ENCODE assay signal across 20 cellular contexts in genomic region chr5:171288066-171288465, GRCh38. TPM values are rescaled to one million over a fixed set of nuclear protein-coding genes. Genes with fewer than 3 reads are reported as not detected.
A peak's percentile ranks its signal among the peaks of the same experiment; 100 is the strongest.
DNase-seq lines count a peak whose midpoint lies in the region; TF ChIP-seq lines count a peak whose summit lies in the region.
"Had no signal": no experiment of that assay in that cellular context is flagged by ENCODE, and none has a peak within 500 bp of the region (broad histone marks: within the 10 kb centered on the region; RNA-seq: fewer than 3 reads in every experiment).

No MANE protein-coding gene starts in this region.

- DNase-seq in AG10803 (ENCODE audit: low read depth) = peak; percentile 23
- peak; percentile 52 for DNase-seq in NCI-H226
- DNase-seq in astrocyte of the hippocampus (ENCODE audit: low read depth, low spot score) = peak; percentile 53
- DNase-seq in renal cortical epithelial cell (ENCODE audit: low read depth) = peak; percentile 38
- DNase-seq in activated naive CD4-positive, alpha-beta T cell treated with anti-CD3 and anti-CD28 coated beads for 36 hours = no peak
- no peak for DNase-seq in UCSD-AML1 (lab: John Stamatoyannopoulos, UW; ENCODE audit: unreplicated experiment)
- no peak for DNase-seq in ureter (ENCODE audit: low spot score)
- no peak for DNase-seq in NAMALWA (ENCODE audit: low spot score)
- DNase-seq: 8988T; BE2C; C1 segment of cervical spinal cord; CD4-positive, CD25-positive, alpha-beta regulatory T cell; CD8-positive, alpha-beta memory T cell; COR-L47; DMS 273 treated with DMSO at 0.1 percent for 48 hours; DMS53; DND-41; GM23248; HCEC 1CT; IMR-90 had no signal

- no peak for TF ChIP-seq CTCF in AG10803 (conservative IDR thresholded peaks at IDR 0.05; ENCODE audit: low read length)

- H3K4me3 ChIP-seq in AG10803 (ENCODE audit: low read length) = no peak overlapping the region
- H3K4me3 ChIP-seq: GM23248 had no signal

- H3K4me1 Mint-ChIP-seq in activated naive CD4-positive, alpha-beta T cell treated with anti-CD3 and anti-CD28 coated beads for 36 hours (ENCODE audit: low read depth) = no peaks in the 10 kb centered on the region
- H3K4me1 Mint-ChIP-seq: CD4-positive, CD25-positive, alpha-beta regulatory T cell; CD8-positive, alpha-beta memory T cell had no signal

- intact Hi-C loops in activated naive CD4-positive, alpha-beta T cell treated with anti-CD3 and anti-CD28 coated beads for 36 hours (cut with micrococcal nuclease) = no loop called here

- H3K36me3 Mint-ChIP-seq in activated naive CD4-positive, alpha-beta T cell treated with anti-CD3 and anti-CD28 coated beads for 36 hours (ENCODE audit: low read depth) = no peaks in the 10 kb centered on the region
- H3K36me3 Mint-ChIP-seq: CD4-positive, CD25-positive, alpha-beta regulatory T cell; CD8-positive, alpha-beta memory T cell had no signal

- H3K9me3 Mint-ChIP-seq in activated naive CD4-positive, alpha-beta T cell treated with anti-CD3 and anti-CD28 coated beads for 36 hours = no peaks in the 10 kb centered on the region
- H3K9me3 Mint-ChIP-seq: CD4-positive, CD25-positive, alpha-beta regulatory T cell; CD8-positive, alpha-beta memory T cell had no signal

- CTCF ChIA-PET in activated naive CD4-positive, alpha-beta T cell treated with anti-CD3 and anti-CD28 coated beads for 36 hours (lab: Charles Lee) = no interaction called here

- peaks cover 4% of the 10 kb centered on the region for H3K27me3 Mint-ChIP-seq in activated naive CD4-positive, alpha-beta T cell treated with anti-CD3 and anti-CD28 coated beads for 36 hours (ENCODE audit: low read depth)

- H3K27ac Mint-ChIP-seq in activated naive CD4-positive, alpha-beta T cell treated with anti-CD3 and anti-CD28 coated beads for 36 hours = no peak overlapping the region
- H3K27ac Mint-ChIP-seq: CD4-positive, CD25-positive, alpha-beta regulatory T cell; CD8-positive, alpha-beta memory T cell had no signal

- no peak overlapping the region for H3K4me3 Mint-ChIP-seq in activated naive CD4-positive, alpha-beta T cell treated with anti-CD3 and anti-CD28 coated beads for 36 hours
- H3K4me3 Mint-ChIP-seq: CD4-positive, CD25-positive, alpha-beta regulatory T cell; CD8-positive, alpha-beta memory T cell had no signal

RNA-seq across cellular contexts. Expression of gene TLX3, which starts 21.0 kb away (rescaled TPM):
- total RNA-seq in renal cortical epithelial cell (0.35 TPM in 1 of 2 replicates, not detected in the other), ureter (not detected)
- total RNA-seq in activated naive CD4-positive, alpha-beta T cell treated with anti-CD3 and anti-CD28 coated beads for 36 hours = not detected
- total RNA-seq: CD4-positive, CD25-positive, alpha-beta regulatory T cell; CD8-positive, alpha-beta memory T cell; GM23248; IMR-90 had no signal

Comparison
In these comparisons a context has a peak if more than half of its experiments do, and no peak if none do; other contexts are left out.
1. DNase-seq: peak in AG10803 (single experiment), NCI-H226 (single experiment), astrocyte of the hippocampus (single experiment) and renal cortical epithelial cell (single experiment); none in activated naive CD4-positive, alpha-beta T cell treated with anti-CD3 and anti-CD28 coated beads for 36 hours (single experiment), UCSD-AML1 (single experiment), ureter (single experiment) and NAMALWA (single experiment).